In genomic region chr20:35502352-35502751, GRCh38 we compare ENCODE assay signal across 1 cellular context.
TF ChIP-seq lines count a peak whose summit lies in the region.

No MANE protein-coding gene starts in this region.

TF ChIP-seq in GM12878, 131 proteins besides CTCF, POLR2A, EP300 and RAD21:
- TF ChIP-seq TCF12 (IDR thresholded peaks at IDR 0.05; ENCODE audit: low read depth, low read length) (0 out of 2 replicates have a peak, but pooled peaks have one; percentile 38), CHD1 (IDR thresholded peaks at IDR 0.05; ENCODE audit: low read depth, low read length) (no peak), TCF3 (IDR thresholded peaks at IDR 0.05; ENCODE audit: borderline replicate concordance, insufficient read depth, low read depth, low read length) (peak; percentile 86), SPI1 (IDR thresholded peaks at IDR 0.05; ENCODE audit: borderline replicate concordance, insufficient read depth, low read depth, low read length) (peak; percentile 79; the same call in 1 of the 2 replicates), E2F8 (IDR thresholded peaks at IDR 0.05; ENCODE audit: low read depth, partially characterized antibody) (no peak), SKIL (IDR thresholded peaks at IDR 0.05; ENCODE audit: low read depth, poor library complexity, severe bottlenecking) (no peak), SREBF1 (IDR thresholded peaks at IDR 0.05; ENCODE audit: low read length) (no peak), RELA (IDR thresholded peaks at IDR 0.05; ENCODE audit: borderline replicate concordance, partially characterized antibody) (no peak), ESRRA (IDR thresholded peaks at IDR 0.05; ENCODE audit: low read length) (no peak), YY1 (IDR thresholded peaks at IDR 0.05; ENCODE audit: low read depth, low read length) (no peak), ZNF207 (IDR thresholded peaks at IDR 0.05; ENCODE audit: borderline replicate concordance) (no peak)
TF ChIP-seq in GM12878: peak in this region for 3.
